In the genomic region with DNA sequence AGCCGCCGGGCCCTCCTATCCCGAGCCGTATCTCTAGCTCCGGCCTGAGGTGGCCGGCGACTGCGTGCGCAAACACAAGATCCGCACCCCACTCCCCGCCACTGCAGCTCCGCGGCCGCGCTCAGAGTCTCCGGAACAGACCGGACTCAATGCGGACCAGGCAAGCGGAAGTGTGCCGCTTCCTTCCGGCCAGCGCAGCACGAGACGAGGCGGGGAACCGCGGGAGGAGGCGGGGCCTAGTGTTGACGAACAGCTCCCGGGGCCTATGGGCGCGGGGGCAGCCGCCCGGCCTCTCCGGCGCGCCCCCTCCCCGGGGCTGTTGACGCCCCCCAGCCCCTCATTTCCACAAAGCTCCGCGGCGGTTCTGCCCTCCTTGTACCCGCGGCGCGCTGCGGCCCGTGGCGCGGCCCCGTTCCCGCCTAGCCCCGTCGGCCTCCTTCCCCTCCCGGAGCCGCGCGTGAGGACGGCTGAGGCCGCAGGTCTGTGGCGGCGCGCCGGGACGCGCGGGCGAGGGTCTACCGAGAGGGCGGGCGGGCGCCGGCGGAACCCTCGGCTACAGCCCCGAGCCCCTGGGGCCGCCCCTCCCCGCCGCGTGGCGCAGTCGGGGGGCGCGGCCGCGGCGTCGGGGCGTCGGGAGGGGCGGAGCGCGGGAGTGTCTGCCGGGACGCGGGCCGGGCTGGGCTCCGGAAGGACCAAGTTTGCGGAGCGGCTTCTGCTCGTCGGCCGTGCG, we compare ENCODE assay signal across 1 cellular context.
TF ChIP-seq lines count a peak whose summit lies in the region.

A gene with protein sequence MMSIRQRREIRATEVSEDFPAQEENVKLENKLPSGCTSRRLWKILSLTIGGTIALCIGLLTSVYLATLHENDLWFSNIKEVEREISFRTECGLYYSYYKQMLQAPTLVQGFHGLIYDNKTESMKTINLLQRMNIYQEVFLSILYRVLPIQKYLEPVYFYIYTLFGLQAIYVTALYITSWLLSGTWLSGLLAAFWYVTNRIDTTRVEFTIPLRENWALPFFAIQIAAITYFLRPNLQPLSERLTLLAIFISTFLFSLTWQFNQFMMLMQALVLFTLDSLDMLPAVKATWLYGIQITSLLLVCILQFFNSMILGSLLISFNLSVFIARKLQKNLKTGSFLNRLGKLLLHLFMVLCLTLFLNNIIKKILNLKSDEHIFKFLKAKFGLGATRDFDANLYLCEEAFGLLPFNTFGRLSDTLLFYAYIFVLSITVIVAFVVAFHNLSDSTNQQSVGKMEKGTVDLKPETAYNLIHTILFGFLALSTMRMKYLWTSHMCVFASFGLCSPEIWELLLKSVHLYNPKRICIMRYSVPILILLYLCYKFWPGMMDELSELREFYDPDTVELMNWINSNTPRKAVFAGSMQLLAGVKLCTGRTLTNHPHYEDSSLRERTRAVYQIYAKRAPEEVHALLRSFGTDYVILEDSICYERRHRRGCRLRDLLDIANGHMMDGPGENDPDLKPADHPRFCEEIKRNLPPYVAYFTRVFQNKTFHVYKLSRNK (plus strand): TSS at position 340 of the 730 bp plus-strand sequence. CDS start 2,484 bp downstream, outside the sequence.

TF ChIP-seq in GM12878, 131 proteins besides CTCF, POLR2A, EP300 and RAD21 (continued from another document):
- TF ChIP-seq SUPT20H (IDR thresholded peaks at IDR 0.05; ENCODE audit: borderline replicate concordance, control insufficient read depth, low read depth, low read length) (no peak), NR2C2 (IDR thresholded peaks at IDR 0.05; ENCODE audit: borderline replicate concordance, control insufficient read depth, insufficient read length, low read depth) (no peak), STAT3 (IDR thresholded peaks at IDR 0.05; ENCODE audit: low read depth, low read length) (no peak), FOXM1 (IDR thresholded peaks at IDR 0.05; ENCODE audit: low read depth, low read length) (no peak; the same call in 1 of the 2 replicates), NFYA (IDR thresholded peaks at IDR 0.05; ENCODE audit: borderline replicate concordance, low read depth, low read length) (no peak), NR2C1 (IDR thresholded peaks at IDR 0.05) (no peak), PAX5 (IDR thresholded peaks at IDR 0.05; ENCODE audit: borderline replicate concordance, low read depth, low read length) (peak; percentile 55; the same call in 1 of the 2 replicates), TAF1 (IDR thresholded peaks at IDR 0.05; ENCODE audit: borderline replicate concordance, low read depth, low read length) (peak; percentile 95), GABPA (IDR thresholded peaks at IDR 0.05; ENCODE audit: low read depth) (peak; percentile 92), TCF7 (IDR thresholded peaks at IDR 0.05; ENCODE audit: borderline replicate concordance) (no peak), NRF1 (conservative IDR thresholded peaks at IDR 0.05; ENCODE audit: low read depth, low read length) (no peak), HDGF (IDR thresholded peaks at IDR 0.05) (0 out of 2 replicates have a peak, but pooled peaks have one; percentile 46)
- TF ChIP-seq, protein P1, sequence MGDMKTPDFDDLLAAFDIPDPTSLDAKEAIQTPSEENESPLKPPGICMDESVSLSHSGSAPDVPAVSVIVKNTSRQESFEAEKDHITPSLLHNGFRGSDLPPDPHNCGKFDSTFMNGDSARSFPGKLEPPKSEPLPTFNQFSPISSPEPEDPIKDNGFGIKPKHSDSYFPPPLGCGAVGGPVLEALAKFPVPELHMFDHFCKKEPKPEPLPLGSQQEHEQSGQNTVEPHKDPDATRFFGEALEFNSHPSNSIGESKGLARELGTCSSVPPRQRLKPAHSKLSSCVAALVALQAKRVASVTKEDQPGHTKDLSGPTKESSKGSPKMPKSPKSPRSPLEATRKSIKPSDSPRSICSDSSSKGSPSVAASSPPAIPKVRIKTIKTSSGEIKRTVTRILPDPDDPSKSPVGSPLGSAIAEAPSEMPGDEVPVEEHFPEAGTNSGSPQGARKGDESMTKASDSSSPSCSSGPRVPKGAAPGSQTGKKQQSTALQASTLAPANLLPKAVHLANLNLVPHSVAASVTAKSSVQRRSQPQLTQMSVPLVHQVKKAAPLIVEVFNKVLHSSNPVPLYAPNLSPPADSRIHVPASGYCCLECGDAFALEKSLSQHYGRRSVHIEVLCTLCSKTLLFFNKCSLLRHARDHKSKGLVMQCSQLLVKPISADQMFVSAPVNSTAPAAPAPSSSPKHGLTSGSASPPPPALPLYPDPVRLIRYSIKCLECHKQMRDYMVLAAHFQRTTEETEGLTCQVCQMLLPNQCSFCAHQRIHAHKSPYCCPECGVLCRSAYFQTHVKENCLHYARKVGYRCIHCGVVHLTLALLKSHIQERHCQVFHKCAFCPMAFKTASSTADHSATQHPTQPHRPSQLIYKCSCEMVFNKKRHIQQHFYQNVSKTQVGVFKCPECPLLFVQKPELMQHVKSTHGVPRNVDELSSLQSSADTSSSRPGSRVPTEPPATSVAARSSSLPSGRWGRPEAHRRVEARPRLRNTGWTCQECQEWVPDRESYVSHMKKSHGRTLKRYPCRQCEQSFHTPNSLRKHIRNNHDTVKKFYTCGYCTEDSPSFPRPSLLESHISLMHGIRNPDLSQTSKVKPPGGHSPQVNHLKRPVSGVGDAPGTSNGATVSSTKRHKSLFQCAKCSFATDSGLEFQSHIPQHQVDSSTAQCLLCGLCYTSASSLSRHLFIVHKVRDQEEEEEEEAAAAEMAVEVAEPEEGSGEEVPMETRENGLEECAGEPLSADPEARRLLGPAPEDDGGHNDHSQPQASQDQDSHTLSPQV (IDR thresholded peaks at IDR 0.05): no peak
- TF ChIP-seq, protein P2, sequence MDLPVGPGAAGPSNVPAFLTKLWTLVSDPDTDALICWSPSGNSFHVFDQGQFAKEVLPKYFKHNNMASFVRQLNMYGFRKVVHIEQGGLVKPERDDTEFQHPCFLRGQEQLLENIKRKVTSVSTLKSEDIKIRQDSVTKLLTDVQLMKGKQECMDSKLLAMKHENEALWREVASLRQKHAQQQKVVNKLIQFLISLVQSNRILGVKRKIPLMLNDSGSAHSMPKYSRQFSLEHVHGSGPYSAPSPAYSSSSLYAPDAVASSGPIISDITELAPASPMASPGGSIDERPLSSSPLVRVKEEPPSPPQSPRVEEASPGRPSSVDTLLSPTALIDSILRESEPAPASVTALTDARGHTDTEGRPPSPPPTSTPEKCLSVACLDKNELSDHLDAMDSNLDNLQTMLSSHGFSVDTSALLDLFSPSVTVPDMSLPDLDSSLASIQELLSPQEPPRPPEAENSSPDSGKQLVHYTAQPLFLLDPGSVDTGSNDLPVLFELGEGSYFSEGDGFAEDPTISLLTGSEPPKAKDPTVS (IDR thresholded peaks at IDR 0.05; ENCODE audit: low read depth, low read length): no peak
- TF ChIP-seq, protein P3, sequence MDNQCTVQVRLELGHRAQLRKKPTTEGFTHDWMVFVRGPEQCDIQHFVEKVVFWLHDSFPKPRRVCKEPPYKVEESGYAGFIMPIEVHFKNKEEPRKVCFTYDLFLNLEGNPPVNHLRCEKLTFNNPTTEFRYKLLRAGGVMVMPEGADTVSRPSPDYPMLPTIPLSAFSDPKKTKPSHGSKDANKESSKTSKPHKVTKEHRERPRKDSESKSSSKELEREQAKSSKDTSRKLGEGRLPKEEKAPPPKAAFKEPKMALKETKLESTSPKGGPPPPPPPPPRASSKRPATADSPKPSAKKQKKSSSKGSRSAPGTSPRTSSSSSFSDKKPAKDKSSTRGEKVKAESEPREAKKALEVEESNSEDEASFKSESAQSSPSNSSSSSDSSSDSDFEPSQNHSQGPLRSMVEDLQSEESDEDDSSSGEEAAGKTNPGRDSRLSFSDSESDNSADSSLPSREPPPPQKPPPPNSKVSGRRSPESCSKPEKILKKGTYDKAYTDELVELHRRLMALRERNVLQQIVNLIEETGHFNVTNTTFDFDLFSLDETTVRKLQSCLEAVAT (IDR thresholded peaks at IDR 0.05): no peak
- TF ChIP-seq, protein P4, sequence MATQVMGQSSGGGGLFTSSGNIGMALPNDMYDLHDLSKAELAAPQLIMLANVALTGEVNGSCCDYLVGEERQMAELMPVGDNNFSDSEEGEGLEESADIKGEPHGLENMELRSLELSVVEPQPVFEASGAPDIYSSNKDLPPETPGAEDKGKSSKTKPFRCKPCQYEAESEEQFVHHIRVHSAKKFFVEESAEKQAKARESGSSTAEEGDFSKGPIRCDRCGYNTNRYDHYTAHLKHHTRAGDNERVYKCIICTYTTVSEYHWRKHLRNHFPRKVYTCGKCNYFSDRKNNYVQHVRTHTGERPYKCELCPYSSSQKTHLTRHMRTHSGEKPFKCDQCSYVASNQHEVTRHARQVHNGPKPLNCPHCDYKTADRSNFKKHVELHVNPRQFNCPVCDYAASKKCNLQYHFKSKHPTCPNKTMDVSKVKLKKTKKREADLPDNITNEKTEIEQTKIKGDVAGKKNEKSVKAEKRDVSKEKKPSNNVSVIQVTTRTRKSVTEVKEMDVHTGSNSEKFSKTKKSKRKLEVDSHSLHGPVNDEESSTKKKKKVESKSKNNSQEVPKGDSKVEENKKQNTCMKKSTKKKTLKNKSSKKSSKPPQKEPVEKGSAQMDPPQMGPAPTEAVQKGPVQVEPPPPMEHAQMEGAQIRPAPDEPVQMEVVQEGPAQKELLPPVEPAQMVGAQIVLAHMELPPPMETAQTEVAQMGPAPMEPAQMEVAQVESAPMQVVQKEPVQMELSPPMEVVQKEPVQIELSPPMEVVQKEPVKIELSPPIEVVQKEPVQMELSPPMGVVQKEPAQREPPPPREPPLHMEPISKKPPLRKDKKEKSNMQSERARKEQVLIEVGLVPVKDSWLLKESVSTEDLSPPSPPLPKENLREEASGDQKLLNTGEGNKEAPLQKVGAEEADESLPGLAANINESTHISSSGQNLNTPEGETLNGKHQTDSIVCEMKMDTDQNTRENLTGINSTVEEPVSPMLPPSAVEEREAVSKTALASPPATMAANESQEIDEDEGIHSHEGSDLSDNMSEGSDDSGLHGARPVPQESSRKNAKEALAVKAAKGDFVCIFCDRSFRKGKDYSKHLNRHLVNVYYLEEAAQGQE (IDR thresholded peaks at IDR 0.05; ENCODE audit: low read depth, low read length): no peak
- TF ChIP-seq, protein P5, sequence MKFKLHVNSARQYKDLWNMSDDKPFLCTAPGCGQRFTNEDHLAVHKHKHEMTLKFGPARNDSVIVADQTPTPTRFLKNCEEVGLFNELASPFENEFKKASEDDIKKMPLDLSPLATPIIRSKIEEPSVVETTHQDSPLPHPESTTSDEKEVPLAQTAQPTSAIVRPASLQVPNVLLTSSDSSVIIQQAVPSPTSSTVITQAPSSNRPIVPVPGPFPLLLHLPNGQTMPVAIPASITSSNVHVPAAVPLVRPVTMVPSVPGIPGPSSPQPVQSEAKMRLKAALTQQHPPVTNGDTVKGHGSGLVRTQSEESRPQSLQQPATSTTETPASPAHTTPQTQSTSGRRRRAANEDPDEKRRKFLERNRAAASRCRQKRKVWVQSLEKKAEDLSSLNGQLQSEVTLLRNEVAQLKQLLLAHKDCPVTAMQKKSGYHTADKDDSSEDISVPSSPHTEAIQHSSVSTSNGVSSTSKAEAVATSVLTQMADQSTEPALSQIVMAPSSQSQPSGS (IDR thresholded peaks at IDR 0.05; ENCODE audit: low read length): no peak
- TF ChIP-seq, protein P6, sequence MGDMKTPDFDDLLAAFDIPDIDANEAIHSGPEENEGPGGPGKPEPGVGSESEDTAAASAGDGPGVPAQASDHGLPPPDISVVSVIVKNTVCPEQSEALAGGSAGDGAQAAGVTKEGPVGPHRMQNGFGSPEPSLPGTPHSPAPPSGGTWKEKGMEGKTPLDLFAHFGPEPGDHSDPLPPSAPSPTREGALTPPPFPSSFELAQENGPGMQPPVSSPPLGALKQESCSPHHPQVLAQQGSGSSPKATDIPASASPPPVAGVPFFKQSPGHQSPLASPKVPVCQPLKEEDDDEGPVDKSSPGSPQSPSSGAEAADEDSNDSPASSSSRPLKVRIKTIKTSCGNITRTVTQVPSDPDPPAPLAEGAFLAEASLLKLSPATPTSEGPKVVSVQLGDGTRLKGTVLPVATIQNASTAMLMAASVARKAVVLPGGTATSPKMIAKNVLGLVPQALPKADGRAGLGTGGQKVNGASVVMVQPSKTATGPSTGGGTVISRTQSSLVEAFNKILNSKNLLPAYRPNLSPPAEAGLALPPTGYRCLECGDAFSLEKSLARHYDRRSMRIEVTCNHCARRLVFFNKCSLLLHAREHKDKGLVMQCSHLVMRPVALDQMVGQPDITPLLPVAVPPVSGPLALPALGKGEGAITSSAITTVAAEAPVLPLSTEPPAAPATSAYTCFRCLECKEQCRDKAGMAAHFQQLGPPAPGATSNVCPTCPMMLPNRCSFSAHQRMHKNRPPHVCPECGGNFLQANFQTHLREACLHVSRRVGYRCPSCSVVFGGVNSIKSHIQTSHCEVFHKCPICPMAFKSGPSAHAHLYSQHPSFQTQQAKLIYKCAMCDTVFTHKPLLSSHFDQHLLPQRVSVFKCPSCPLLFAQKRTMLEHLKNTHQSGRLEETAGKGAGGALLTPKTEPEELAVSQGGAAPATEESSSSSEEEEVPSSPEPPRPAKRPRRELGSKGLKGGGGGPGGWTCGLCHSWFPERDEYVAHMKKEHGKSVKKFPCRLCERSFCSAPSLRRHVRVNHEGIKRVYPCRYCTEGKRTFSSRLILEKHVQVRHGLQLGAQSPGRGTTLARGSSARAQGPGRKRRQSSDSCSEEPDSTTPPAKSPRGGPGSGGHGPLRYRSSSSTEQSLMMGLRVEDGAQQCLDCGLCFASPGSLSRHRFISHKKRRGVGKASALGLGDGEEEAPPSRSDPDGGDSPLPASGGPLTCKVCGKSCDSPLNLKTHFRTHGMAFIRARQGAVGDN (IDR thresholded peaks at IDR 0.05): peak; percentile 53
